8 cellular contexts compared by ENCODE assay signal in the genomic region with DNA sequence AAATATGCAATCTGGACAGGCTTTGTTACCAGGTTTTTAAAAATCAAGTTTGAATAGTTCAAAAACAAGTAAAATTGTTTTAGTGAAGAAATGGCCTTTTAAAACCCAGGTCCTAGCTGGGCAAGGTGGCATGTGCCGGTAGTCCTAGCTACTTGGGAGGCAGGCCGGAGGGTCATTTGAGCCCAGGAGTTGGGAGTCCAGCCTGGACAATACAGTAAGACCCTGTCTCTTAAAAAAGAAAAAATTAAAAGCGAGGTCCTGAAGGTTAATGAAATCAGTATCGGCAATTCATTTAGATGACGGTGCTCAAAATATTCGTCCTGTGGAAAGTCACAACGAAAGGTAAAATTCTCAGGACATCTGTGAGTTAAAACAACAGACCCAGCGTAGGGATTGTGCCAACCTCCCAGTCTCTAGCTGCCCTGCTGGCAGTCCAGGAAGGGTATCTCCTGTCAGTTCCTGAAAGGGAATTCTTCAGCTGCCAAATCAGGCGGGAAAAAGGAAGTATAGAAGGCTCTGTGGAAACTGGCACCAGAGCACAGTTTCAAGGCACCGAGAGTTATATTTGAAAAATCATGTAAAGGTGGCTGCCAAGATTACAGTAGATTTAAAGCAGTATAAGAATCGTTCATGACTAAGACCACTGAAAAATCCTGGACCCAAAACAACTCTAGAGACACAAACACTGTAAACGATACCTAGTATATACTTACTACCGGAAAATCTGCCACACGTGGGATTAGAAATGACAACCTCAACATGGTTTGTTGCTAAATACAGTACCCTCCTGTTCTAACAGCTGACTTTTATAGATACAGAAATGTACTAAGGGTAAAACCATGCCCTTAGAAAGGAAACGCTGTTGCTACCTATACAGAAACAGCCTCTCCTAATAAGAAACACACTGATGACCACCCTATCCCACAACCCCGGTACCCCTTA. TPM values are rescaled to one million over a fixed set of nuclear protein-coding genes. Genes with fewer than 3 reads are reported as not detected.
DNase-seq lines count a peak whose midpoint lies in the region; ATAC-seq, FAIRE-seq and TF ChIP-seq lines count a peak whose summit lies in the region.

No MANE protein-coding gene starts in this region.

- peak; percentile 17 for FAIRE-seq in keratinocyte (lab: Jason Lieb, UNC)

- no peaks in the 10 kb centered on the region for H3K9me1 ChIP-seq in keratinocyte (ENCODE audit: control insufficient read depth, extremely low read depth, insufficient read depth, low read length)

- TF ChIP-seq POLR2A in suprapubic skin (IDR thresholded peaks at IDR 0.05), result no peak

- peak overlapping the region; percentile 81 to 82 for H3K27ac ChIP-seq in ascending aorta
- peak overlapping the region; percentile 76 for H3K27ac ChIP-seq in keratinocyte (ENCODE audit: control insufficient read depth, insufficient read depth, low read length)
- peak overlapping the region; percentile 87 for H3K27ac ChIP-seq in suprapubic skin

- peaks cover 33% of the 10 kb centered on the region for H3K79me2 ChIP-seq in keratinocyte (ENCODE audit: control insufficient read depth, insufficient read depth, low read length)

- H3K4me1 ChIP-seq in ascending aorta, result peaks cover 0 to 10% of the 10 kb centered on the region in 2 donors
- H3K4me1 ChIP-seq in keratinocyte (ENCODE audit: control insufficient read depth, extremely low read depth, insufficient read depth, low read length), result peaks cover 24% of the 10 kb centered on the region
- peaks cover 31% of the 10 kb centered on the region for H3K4me1 ChIP-seq in suprapubic skin

- H3K4me3 ChIP-seq in ascending aorta (peak overlapping the region; percentile 80 to 85), keratinocyte (ENCODE audit: control insufficient read depth in 2 of 3, extremely low read depth in 1 of 3, insufficient read depth in 2 of 3, low read depth in 1 of 3, low read length in 3 of 3) (peak overlapping the region; percentile 68 to 87 (median 84)), suprapubic skin (peak overlapping the region; percentile 89)

- peak overlapping the region; percentile 79 for H2AFZ ChIP-seq in keratinocyte (ENCODE audit: control insufficient read depth, low read length)

- peak overlapping the region; percentile 82 for H3K9ac ChIP-seq in keratinocyte (ENCODE audit: control insufficient read depth, extremely low read depth, insufficient read depth, low read length)

- H3K4me2 ChIP-seq in keratinocyte (ENCODE audit: control insufficient read depth, extremely low read depth, insufficient read depth, low read depth, low read length), result peak overlapping the region; percentile 96

- dilution Hi-C loops in keratinocyte (cut with MboI; ENCODE audit: extremely low pct_ligation_motif_present, low sequenced_read_pairs), result loop anchor here (25.0 kb wide), 1 partner anchor 107 kb away; no protein-coding TSS in a partner anchor

- intact Hi-C loops in ascending aorta (cut with DNase I), result loop anchor here (2.0 to 10.0 kb wide), 3 partner anchors 237 to 1351 kb away; a partner anchor contains a TSS

- H3K27me3 ChIP-seq in ascending aorta, result no peaks in the 10 kb centered on the region
- no peaks in the 10 kb centered on the region for H3K27me3 ChIP-seq in keratinocyte (ENCODE audit: control insufficient read depth, extremely low read depth, insufficient read depth, low read length)
- no peaks in the 10 kb centered on the region for H3K27me3 ChIP-seq in suprapubic skin

- no peak for ATAC-seq in HG03457 (IDR thresholded peaks at IDR 0.05; ENCODE audit: unreplicated experiment)

- TF ChIP-seq EP300 in suprapubic skin (IDR thresholded peaks at IDR 0.05), result no peak

- WGBS in suprapubic skin, result 30% methylated on average over 16 of the region's 16 CpGs

- H4K20me1 ChIP-seq in keratinocyte (ENCODE audit: control insufficient read depth, extremely low read depth, insufficient read depth, low read length), result peaks cover 4% of the 10 kb centered on the region

- TF ChIP-seq CTCF in ascending aorta (IDR thresholded peaks at IDR 0.05) (no peak), keratinocyte (optimal IDR thresholded peaks at IDR 0.05 in 1 of 3, IDR thresholded peaks at IDR 0.05 in 1 of 3, conservative IDR thresholded peaks at IDR 0.05 in 1 of 3; ENCODE audit: extremely low read depth in 1 of 3, insufficient read depth in 2 of 3, low read length in 3 of 3) (no peak), suprapubic skin (IDR thresholded peaks at IDR 0.05) (no peak)

- no peaks in the 10 kb centered on the region for H3K36me3 ChIP-seq in ascending aorta
- H3K36me3 ChIP-seq in keratinocyte (ENCODE audit: control insufficient read depth in 2 of 2, extremely low read depth in 1 of 2, insufficient read depth in 2 of 2, low read length in 2 of 2), result peaks cover 0 to 3% of the 10 kb centered on the region in 2 experiments
- H3K36me3 ChIP-seq in suprapubic skin, result no peaks in the 10 kb centered on the region

- DNase-seq in DMS53 (lab: John Stamatoyannopoulos, UW) (peak; percentile 48), DMS53 treated with DMSO at 0.1 percent for 48 hours (lab: John Stamatoyannopoulos, UW; ENCODE audit: unreplicated experiment) (no peak), KBM-7 (peak; percentile 60), ascending aorta (ENCODE audit: low spot score in 2 of 2) (no peak), keratinocyte (ENCODE audit: low read depth, low spot score) (no peak), suprapubic skin (ENCODE audit: low spot score in 2 of 2) (no peak), SIG-M5 (lab: John Stamatoyannopoulos, UW) (no peak)

- in situ Hi-C loops in KBM-7 (cut with MboI; ENCODE audit: low pct_unique_long_range_greater_than_20kb, low sequenced_read_pairs), result no loop called here

- H3K9me3 ChIP-seq in ascending aorta, result no peaks in the 10 kb centered on the region
- no peaks in the 10 kb centered on the region for H3K9me3 ChIP-seq in keratinocyte (ENCODE audit: control insufficient read depth, low read depth, low read length)
- H3K9me3 ChIP-seq in suprapubic skin, result no peaks in the 10 kb centered on the region

RNA-seq across cellular contexts. Expression of a gene that starts 1.2 kb away (rescaled TPM):
- total RNA-seq in ascending aorta, result 0.96 TPM
- polyA plus RNA-seq in keratinocyte, result 11.8 to 27.8 TPM (median 23.3 TPM) in 3 replicates
- polyA plus RNA-seq in keratinocyte (2011; ENCODE audit: low read depth), result 10.0 TPM
- 14.5 and 22.5 TPM in 2 replicates for polyA plus RNA-seq in keratinocyte (2011; cell fraction: cytosol; rRNA removed)
- 19.9 and 20.5 TPM in 2 replicates for polyA plus RNA-seq in keratinocyte (2011; cell fraction: nucleus; rRNA removed)
- polyA plus RNA-seq in keratinocyte (2012; ENCODE audit: low replicate concordance), result 14.6 and 35.5 TPM in 2 replicates
- 24.4 to 26.1 TPM (median 25.7 TPM) in 3 replicates for polyA minus RNA-seq in keratinocyte
- polyA minus RNA-seq in keratinocyte (2011; cell fraction: cytosol; rRNA and poly(A)+ RNA removed), result 18.4 TPM
- 12.3 and 17.6 TPM in 2 replicates for polyA minus RNA-seq in keratinocyte (2011; cell fraction: nucleus; rRNA and poly(A)+ RNA removed)
- 10 to 100 TPM; 15.6 to 25.3 (median 21.1) TPM for total RNA-seq in suprapubic skin

Comparison
In these comparisons a context has a peak if more than half of its experiments do, and no peak if none do; other contexts are left out.
1. DNase-seq: peak in DMS53 (single experiment) and KBM-7 (single experiment); none in DMS53 treated with DMSO at 0.1 percent for 48 hours (single experiment), ascending aorta (0 of 2), keratinocyte (single experiment), suprapubic skin (0 of 2) and SIG-M5 (single experiment).
2. Peak in every context shown above with its lines, with median percentiles within 50 percentile points of each other: H3K27ac ChIP-seq and H3K4me3 ChIP-seq.